Comparison of ENCODE assay signal across 11 cellular contexts in genomic region chr7:47454066-47454950, GRCh38.
DNase-seq lines count a peak whose midpoint lies in the region; ATAC-seq and TF ChIP-seq lines count a peak whose summit lies in the region.
"Had no signal": no experiment of that assay in that cellular context is flagged by ENCODE, and none has a peak within 500 bp of the region (broad histone marks: within the 10 kb centered on the region; RNA-seq: fewer than 3 reads in every experiment).

No MANE protein-coding gene starts in this region.

- no peak overlapping the region for H3K4me3 Mint-ChIP-seq in glutamatergic neuron (ENCODE audit: unreplicated experiment)

- WGBS in trophoblast cell (ENCODE audit: extremely low coverage, insufficient coverage, insufficient read length) = no CpG with 5 or more reads among the region's 13 CpGs

- no peak overlapping the region for H2BK12ac ChIP-seq in trophoblast cell (ENCODE audit: low read length)

- H2AFZ ChIP-seq in PC-9 (no peak overlapping the region), fibroblast of lung (ENCODE audit: low read length) (no peak overlapping the region), trophoblast cell (ENCODE audit: insufficient read depth, low read length, poor library complexity) (no peak overlapping the region)

- peak overlapping the region; percentile 67 for H4K91ac ChIP-seq in trophoblast cell (ENCODE audit: low read depth, low read length)

- peaks cover 86% of the 10 kb centered on the region for H3F3A ChIP-seq in PC-9 (ENCODE audit: insufficient read depth, low read depth)

- CTCF ChIA-PET in PC-9 (lab: Charles Lee) = no interaction called here

- peak overlapping the region; percentile 60 for H3K18ac ChIP-seq in trophoblast cell (ENCODE audit: low read length)

- H3K9me3 Mint-ChIP-seq in glutamatergic neuron (ENCODE audit: unreplicated experiment) = peaks cover 6% of the 10 kb centered on the region

- H4K20me1 ChIP-seq in PC-9 (ENCODE audit: insufficient read depth) (peaks cover 81% of the 10 kb centered on the region), fibroblast of lung (ENCODE audit: control insufficient read depth, extremely low read depth, insufficient read depth, low read length) (no peaks in the 10 kb centered on the region)

- no peak for ATAC-seq in HG03095 (IDR thresholded peaks at IDR 0.05; ENCODE audit: unreplicated experiment)
- no peak for ATAC-seq in GM19324 (IDR thresholded peaks at IDR 0.05; ENCODE audit: low FRiP score, unreplicated experiment)

- no peaks in the 10 kb centered on the region for H3K36me3 Mint-ChIP-seq in glutamatergic neuron (ENCODE audit: unreplicated experiment)

- peaks cover 25% of the 10 kb centered on the region; the same call in 1 of the 2 replicates for H3K36me3 ChIP-seq in PC-9 (ENCODE audit: low read depth)
- H3K36me3 ChIP-seq in fibroblast of lung (ENCODE audit: control insufficient read depth, insufficient read depth, low read length) = peaks cover under 1% of the 10 kb centered on the region
- peaks cover 16 to 23% of the 10 kb centered on the region in 2 experiments for H3K36me3 ChIP-seq in trophoblast cell (ENCODE audit: control insufficient read depth in 1 of 2, insufficient read depth in 2 of 2, low read length in 2 of 2)

- peaks cover 71% of the 10 kb centered on the region for H3K4me1 ChIP-seq in PC-9 (replicated peaks; ENCODE audit: insufficient read depth)
- peaks cover 64% of the 10 kb centered on the region for H3K4me1 ChIP-seq in fibroblast of lung (ENCODE audit: control insufficient read depth, extremely low read depth, insufficient read depth, low read length)
- H3K4me1 ChIP-seq in trophoblast cell (ENCODE audit: control insufficient read depth in 1 of 2, insufficient read depth in 2 of 2, low read length in 2 of 2) = peaks cover 24 to 30% of the 10 kb centered on the region in 2 experiments

- H4K8ac ChIP-seq in trophoblast cell (ENCODE audit: low read depth, low read length) = peak overlapping the region; percentile 2

- H3K27me3 Mint-ChIP-seq in glutamatergic neuron (ENCODE audit: unreplicated experiment) = peaks cover 3% of the 10 kb centered on the region

- no peak for TF ChIP-seq CTCF in PC-9 (conservative IDR thresholded peaks at IDR 0.05)
- TF ChIP-seq CTCF in fibroblast of lung (conservative IDR thresholded peaks at IDR 0.05 in 1 of 2, IDR thresholded peaks at IDR 0.05 in 1 of 2; ENCODE audit: low read depth in 1 of 2, low read length in 2 of 2) = no peak
- TF ChIP-seq CTCF in glutamatergic neuron (IDR thresholded peaks at IDR 0.05; ENCODE audit: partially characterized antibody, unreplicated experiment) = no peak

- H2BK120ac ChIP-seq in trophoblast cell (ENCODE audit: insufficient read depth, low read length, poor library complexity) = peak overlapping the region; percentile 7

- H3K27me3 ChIP-seq in PC-9 (ENCODE audit: insufficient read depth, low read depth) = no peaks in the 10 kb centered on the region
- no peaks in the 10 kb centered on the region for H3K27me3 ChIP-seq in fibroblast of lung (ENCODE audit: control insufficient read depth, insufficient read depth, low read length)
- no peaks in the 10 kb centered on the region for H3K27me3 ChIP-seq in trophoblast cell (ENCODE audit: insufficient read depth, low read length)

- no peak overlapping the region for H2AK5ac ChIP-seq in trophoblast cell (ENCODE audit: low read length)

- POLR2A ChIA-PET in PC-9 (lab: Charles Lee; ENCODE audit: unreplicated experiment) = no interaction called here

- peaks cover 24% of the 10 kb centered on the region for H3K4me1 Mint-ChIP-seq in glutamatergic neuron (ENCODE audit: low read depth, unreplicated experiment)

- intact Hi-C loops in PC-9 (cut with micrococcal nuclease; ENCODE audit: unreplicated experiment) = no loop called here

- DNase-seq in AG20443 (ENCODE audit: low spot score) (peak; percentile 40), PC-9 (peak in 1 of 2 experiments; percentile 54), fibroblast of lung (ENCODE audit: low read depth in 2 of 2) (no peak), trophoblast cell (peak; percentile 98 to 99), glutamatergic neuron (no peak)
- DNase-seq in activated CD8-positive, alpha-beta memory T cell treated with anti-CD3 and anti-CD28 coated beads for 24 hours = no peak
- DNase-seq: AML-193, NCI-H1930, SW 1271 had no signal

- H3K4ac ChIP-seq in trophoblast cell (ENCODE audit: low read depth, low read length) = peak overlapping the region; percentile 30

- H3K23ac ChIP-seq in trophoblast cell (ENCODE audit: low read length) = no peak overlapping the region

- H3K4me3 ChIP-seq in PC-9 (peak overlapping the region; percentile 4; the same call in 1 of the 2 replicates), fibroblast of lung (replicated peaks in 1 of 4; ENCODE audit: control extremely low read depth in 1 of 4, insufficient read depth in 1 of 4, low read depth in 3 of 4, low read length in 4 of 4) (no peak overlapping the region), trophoblast cell (ENCODE audit: low read depth, low read length) (no peak overlapping the region)

- H3K79me1 ChIP-seq in trophoblast cell (ENCODE audit: low read length) = peaks cover 27% of the 10 kb centered on the region

- no TSS peak for BruUV-seq in PC-9 (replicated peaks; lab: Mats Ljungman, UMichigan)

- H3K9me3 ChIP-seq in PC-9 (ENCODE audit: insufficient read depth, low read depth) (no peaks in the 10 kb centered on the region), fibroblast of lung (ENCODE audit: control insufficient read depth, insufficient read depth, low read depth, low read length) (no peaks in the 10 kb centered on the region), trophoblast cell (ENCODE audit: insufficient read depth, low read depth, low read length) (no peaks in the 10 kb centered on the region)

- H2BK5ac ChIP-seq in trophoblast cell (ENCODE audit: low read depth, low read length, poor library complexity) = peak overlapping the region; percentile 43

- peak overlapping the region; percentile 86 for H3K4me2 ChIP-seq in PC-9
- H3K4me2 ChIP-seq in fibroblast of lung (ENCODE audit: extremely low read depth, insufficient read depth, low read length) = peak overlapping the region; percentile 41
- no peak overlapping the region for H3K4me2 ChIP-seq in trophoblast cell (ENCODE audit: low read length)

- no peak overlapping the region for H3K27ac Mint-ChIP-seq in glutamatergic neuron (ENCODE audit: unreplicated experiment)

- H3K9ac ChIP-seq in fibroblast of lung (ENCODE audit: insufficient read depth, low read length) = peak overlapping the region; percentile 60
- no peak overlapping the region for H3K9ac ChIP-seq in trophoblast cell (ENCODE audit: low read length)

- H3K27ac ChIP-seq in PC-9 (peak overlapping the region; percentile 83), fibroblast of lung (ENCODE audit: insufficient read depth, low read length) (peak overlapping the region; percentile 93), trophoblast cell (ENCODE audit: low read depth, low read length) (peak overlapping the region; percentile 47)

- no peak overlapping the region for H4K12ac ChIP-seq in trophoblast cell (ENCODE audit: low read depth, low read length)

- peak overlapping the region; percentile 5 for H3K14ac ChIP-seq in trophoblast cell (ENCODE audit: low read length)

- H3K79me2 ChIP-seq in PC-9 (ENCODE audit: low read depth) (peaks cover 88% of the 10 kb centered on the region), fibroblast of lung (ENCODE audit: control insufficient read depth, insufficient read depth, low read length) (peaks cover 8% of the 10 kb centered on the region), trophoblast cell (ENCODE audit: control insufficient read depth, insufficient read depth, low read length, poor library complexity) (peaks cover 14% of the 10 kb centered on the region)

- H3K9me2 ChIP-seq in PC-9 (ENCODE audit: insufficient read depth) = no peaks in the 10 kb centered on the region

Comparison
In these comparisons a context has a peak if more than half of its experiments do, and no peak if none do; other contexts are left out.
1. DNase-seq: peak in AG20443 (single experiment) and trophoblast cell (2 of 2); none in fibroblast of lung (0 of 2), glutamatergic neuron (single experiment) and activated CD8-positive, alpha-beta memory T cell treated with anti-CD3 and anti-CD28 coated beads for 24 hours (single experiment).
2. Peak in every context shown above with its lines, with median percentiles within 50 percentile points of each other: H3K27ac ChIP-seq.